In genomic region chr18:1014496-1014895, GRCh38 we compare ENCODE assay signal across 16 cellular contexts.
DNase-seq lines count a peak whose midpoint lies in the region; ATAC-seq and TF ChIP-seq lines count a peak whose summit lies in the region.
"Had no signal": no experiment of that assay in that cellular context is flagged by ENCODE, and none has a peak within 500 bp of the region (broad histone marks: within the 10 kb centered on the region; RNA-seq: fewer than 3 reads in every experiment).

No MANE protein-coding gene starts in this region.

- no peaks in the 10 kb centered on the region for H3K27me3 ChIP-seq in ovary
- H3K27me3 ChIP-seq: foreskin keratinocyte, suprapubic skin had no signal

- no peak for TF ChIP-seq CTCF in ovary (IDR thresholded peaks at IDR 0.05)

- no peak for TF ChIP-seq POLR2A in ovary (IDR thresholded peaks at IDR 0.05)

- H3K36me3 ChIP-seq in ovary = no peaks in the 10 kb centered on the region
- H3K36me3 ChIP-seq: suprapubic skin had no signal

- H3K9me3 ChIP-seq in ovary = no peaks in the 10 kb centered on the region
- H3K9me3 ChIP-seq: suprapubic skin had no signal

- DNase-seq in NCI-H2107 treated with DMSO at 0.1 percent for 48 hours (lab: John Stamatoyannopoulos, UW; ENCODE audit: unreplicated experiment) (peak; percentile 23), NCI-H2107 (lab: John Stamatoyannopoulos, UW) (no peak), NCI-H187 (lab: John Stamatoyannopoulos, UW) (peak; percentile 1 to 29), cerebellar cortex (ENCODE audit: low spot score) (peak; percentile 5), skeletal muscle cell (ENCODE audit: low read depth) (peak; percentile 14), ovary (no peak), iPS-NIHi7 (ENCODE audit: extremely low spot score) (no peak)
- DNase-seq: activated CD4-positive, alpha-beta T cell treated with anti-CD3 and anti-CD28 coated beads, Interleukin-2, amount 50 U/mL, for 1 hour; activated T-cell treated with anti-CD3 and anti-CD28 coated beads, Interleukin-2, amount 50 U/mL, for 72 hours; DMS53; foreskin keratinocyte; NCI-H2029 treated with DMSO at 0.1 percent for 48 hours; stimulated activated CD4-positive, alpha-beta T cell treated with anti-CD3 and anti-CD28 coated beads, Interleukin-15, amount 100 ng/mL, for 24 hours had no signal

- no peak for ATAC-seq in GM21529 (IDR thresholded peaks at IDR 0.05; ENCODE audit: unreplicated experiment)
- ATAC-seq: activated T-cell treated with anti-CD3 and anti-CD28 coated beads, Interleukin-2, amount 50 U/mL, for 72 hours; foreskin keratinocyte had no signal

- H3K4me1 ChIP-seq in ovary (ENCODE audit: insufficient read depth) = peaks cover 2% of the 10 kb centered on the region
- H3K4me1 ChIP-seq: foreskin keratinocyte, parathyroid adenoma, suprapubic skin had no signal

- H3K4me3 ChIP-seq in skeletal muscle cell (ENCODE audit: low read depth, low read length) = no peak overlapping the region
- no peak overlapping the region for H3K4me3 ChIP-seq in ovary
- H3K4me3 ChIP-seq: suprapubic skin had no signal

- WGBS in ovary, 3 donors = 12 to 16% (median 15%) methylated on average over 6 of the region's 6 CpGs

- H3K27ac ChIP-seq in ovary = no peak overlapping the region
- H3K27ac ChIP-seq: foreskin keratinocyte, parathyroid adenoma, suprapubic skin had no signal

- no peak for TF ChIP-seq EP300 in ovary (IDR thresholded peaks at IDR 0.05)

- intact Hi-C loops in ovary (cut with DNase I) = no loop called here

Comparison
In these comparisons a context has a peak if more than half of its experiments do, and no peak if none do; other contexts are left out.
1. DNase-seq: peak in NCI-H2107 treated with DMSO at 0.1 percent for 48 hours (single experiment), NCI-H187 (2 of 2), cerebellar cortex (single experiment) and skeletal muscle cell (single experiment); none in NCI-H2107 (single experiment), ovary (0 of 5) and iPS-NIHi7 (single experiment).